Comparison of ENCODE assay signal across 8 cellular contexts in the genomic region with DNA sequence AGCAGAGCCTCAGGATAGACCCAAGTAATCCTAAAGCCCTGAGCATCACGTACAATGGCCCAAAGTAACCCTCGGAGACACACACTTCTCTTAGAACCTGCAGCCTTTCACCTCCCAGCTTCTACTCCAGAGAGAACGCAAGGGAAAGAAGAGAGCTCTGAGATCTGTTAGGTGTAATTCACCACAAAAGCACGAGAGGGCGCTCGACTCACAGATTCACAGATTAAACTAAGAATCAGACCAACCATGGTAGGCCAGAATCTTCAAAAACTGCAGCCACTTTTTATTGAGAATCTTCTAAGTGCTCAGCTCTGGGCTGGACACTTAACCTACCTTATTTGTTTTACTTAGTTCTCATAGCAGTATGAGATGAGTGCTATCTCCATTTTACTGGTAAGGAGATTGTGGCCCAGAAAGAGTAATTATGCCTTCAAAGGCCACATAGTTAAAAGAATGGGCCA. TPM values are rescaled to one million over a fixed set of nuclear protein-coding genes. Genes with fewer than 3 reads are reported as not detected.
DNase-seq lines count a peak whose midpoint lies in the region; ATAC-seq and TF ChIP-seq lines count a peak whose summit lies in the region.

No MANE protein-coding gene starts in this region.

- peaks cover under 1% of the 10 kb centered on the region for H3K36me3 Mint-ChIP-seq in chondrocyte (ENCODE audit: low read depth)

- H3K27ac Mint-ChIP-seq in chondrocyte (ENCODE audit: unreplicated experiment), result peak overlapping the region; percentile 95

- peak overlapping the region; percentile 95 for H3K4me3 Mint-ChIP-seq in chondrocyte (ENCODE audit: unreplicated experiment)

- H3K27me3 Mint-ChIP-seq in chondrocyte (ENCODE audit: low read depth), result peaks cover 2% of the 10 kb centered on the region

- H3K9me3 Mint-ChIP-seq in chondrocyte (ENCODE audit: low read depth), result no peaks in the 10 kb centered on the region

- peak overlapping the region; percentile 4 for H3K27ac ChIP-seq in layer of hippocampus (ENCODE audit: low read depth, low read length)

- ATAC-seq in HG03354 (IDR thresholded peaks at IDR 0.05; ENCODE audit: poor library complexity, severe bottlenecking, unreplicated experiment), result peak; percentile 44
- no peak for ATAC-seq in HG03520 (IDR thresholded peaks at IDR 0.05; ENCODE audit: unreplicated experiment)

- DNase-seq in GM04503 (ENCODE audit: low read depth), result peak; percentile 49
- peak; percentile 93 for DNase-seq in NCI-H460 (ENCODE audit: extremely low read depth, low read depth)
- peak; percentile 84 to 87 for DNase-seq in activated CD4-positive, alpha-beta T cell treated with anti-CD3 and anti-CD28 coated beads for 24 hours (ENCODE audit: low read depth in 2 of 2)
- DNase-seq in chondrocyte (ENCODE audit: low spot score), result no peak
- DNase-seq in stimulated activated CD4-positive, alpha-beta T cell treated with anti-CD3 and anti-CD28 coated beads, Interleukin-1b, Interleukin-23, amount 100 ng/mL, for 1 hour (ENCODE audit: low read depth in 2 of 2), result peak; percentile 78 to 80

- peak; percentile 93 for TF ChIP-seq CTCF in chondrocyte (IDR thresholded peaks at IDR 0.05)

- H3K4me1 Mint-ChIP-seq in chondrocyte (ENCODE audit: low read depth), result peaks cover 29% of the 10 kb centered on the region

- H3K27me3 ChIP-seq in layer of hippocampus (ENCODE audit: control insufficient read depth, insufficient read depth, low read length), result no peaks in the 10 kb centered on the region

RNA-seq across cellular contexts. Expression of gene DDX23, which starts 1.3 kb away (rescaled TPM):
- 67.8 and 68.6 TPM in 2 replicates for total RNA-seq in NCI-H460 (2014; rRNA removed; shearing (Covaris generic))
- 91.0 and 135 TPM in 2 replicates for polyA plus RNA-seq in NCI-H460 (2014; cell fraction: nucleus; rRNA removed)
- 59.1 to 71.1 TPM (median 61.9 TPM) in 3 replicates for total RNA-seq in chondrocyte

RNA-seq across cellular contexts. Expression of gene RND1, which starts 12.4 kb away (rescaled TPM):
- total RNA-seq in NCI-H460 (2014; rRNA removed; shearing (Covaris generic)), result 0.17 TPM in 1 of 2 replicates, not detected in the other
- polyA plus RNA-seq in NCI-H460 (2014; cell fraction: nucleus; rRNA removed), result not detected in 2 replicates
- total RNA-seq in chondrocyte, result 0.99 to 1.5 TPM (median 1.1 TPM) in 3 replicates

RNA-seq across cellular contexts. Expression of gene CACNB3, which starts 35.0 kb away (rescaled TPM):
- 6.3 and 6.6 TPM in 2 replicates for total RNA-seq in NCI-H460 (2014; rRNA removed; shearing (Covaris generic))
- polyA plus RNA-seq in NCI-H460 (2014; cell fraction: nucleus; rRNA removed), result 16.6 and 27.8 TPM in 2 replicates
- 57.5 to 72.6 TPM (median 69.5 TPM) in 3 replicates for total RNA-seq in chondrocyte
